16 cellular contexts compared by ENCODE assay signal in the genomic region with DNA sequence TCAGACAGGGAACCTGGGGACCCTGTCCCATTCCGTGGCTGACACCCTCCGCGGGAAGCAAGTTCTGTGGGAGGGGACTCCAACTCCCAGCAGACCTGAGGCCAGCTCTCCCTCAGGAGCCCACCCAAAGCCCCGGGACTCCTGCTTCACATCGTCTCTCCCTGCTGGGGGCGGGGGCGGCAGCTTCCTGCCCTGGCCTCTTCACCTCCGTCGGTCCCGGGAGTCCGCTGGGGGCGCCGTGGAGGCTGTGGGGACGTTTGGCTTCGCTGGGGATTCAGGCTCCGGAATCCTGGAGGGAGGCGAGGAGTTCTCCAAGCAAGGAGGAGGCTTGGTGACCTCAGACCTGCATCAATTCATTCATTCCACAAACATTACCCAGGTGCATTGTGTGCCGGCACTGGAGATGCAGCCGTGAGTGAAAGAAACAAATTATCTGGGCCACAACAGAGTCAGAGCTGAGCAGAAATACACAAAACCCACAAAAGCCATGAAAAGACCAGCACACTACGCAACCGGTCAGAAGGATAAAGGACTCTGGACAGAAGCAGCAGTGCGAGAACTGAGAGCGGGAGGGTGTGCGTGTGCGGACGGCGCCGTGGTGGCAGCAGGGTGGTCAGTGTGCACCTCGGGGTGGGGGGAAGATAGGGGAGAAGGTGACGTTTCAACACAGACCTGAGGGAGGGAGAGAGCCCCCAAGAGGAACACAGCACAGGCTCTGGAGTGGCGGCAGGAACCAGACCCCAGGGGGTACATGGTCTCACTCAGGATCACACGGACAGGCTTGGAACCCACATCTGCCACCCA. TPM values are rescaled to one million over a fixed set of nuclear protein-coding genes. Genes with fewer than 3 reads are reported as not detected.
A peak's percentile ranks its signal among the peaks of the same experiment; 100 is the strongest.
DNase-seq lines count a peak whose midpoint lies in the region; ATAC-seq, FAIRE-seq and TF ChIP-seq lines count a peak whose summit lies in the region.
"Had no signal": no experiment of that assay in that cellular context is flagged by ENCODE, and none has a peak within 500 bp of the region (broad histone marks: within the 10 kb centered on the region; RNA-seq: fewer than 3 reads in every experiment).

No MANE protein-coding gene starts in this region.

- H3K4me3 ChIP-seq in HUES6 (ENCODE audit: low read depth, low read length) = peak overlapping the region; percentile 12; the same call in 1 of the 2 replicates
- H3K4me3 ChIP-seq in bronchial epithelial cell (ENCODE audit: low read depth, low read length) = no peak overlapping the region
- no peak overlapping the region for H3K4me3 ChIP-seq in testis
- H3K4me3 ChIP-seq: HAP-1, SK-N-MC had no signal

- H3K4me1 ChIP-seq in HUES6 (ENCODE audit: control insufficient read depth, insufficient read depth, low read length) = peaks cover 29% of the 10 kb centered on the region
- peaks cover 19% of the 10 kb centered on the region for H3K4me1 ChIP-seq in testis
- H3K4me1 ChIP-seq: HAP-1 had no signal

- peak; percentile 85 for FAIRE-seq in bronchial epithelial cell (lab: Jason Lieb, UNC)
- FAIRE-seq: D721Med had no signal

- intact Hi-C loops in testis (cut with DNase I; ENCODE audit: low total_unique reads) = no loop called here

- TF ChIP-seq POLR2A in testis (IDR thresholded peaks at IDR 0.05) = no peak

- no peak for TF ChIP-seq CTCF in bronchial epithelial cell (IDR thresholded peaks at IDR 0.05; ENCODE audit: insufficient read depth, low read length, severe bottlenecking)
- no peak for TF ChIP-seq CTCF in testis (IDR thresholded peaks at IDR 0.05)

- ATAC-seq in GM21381 (IDR thresholded peaks at IDR 0.05; ENCODE audit: unreplicated experiment) = no peak

- WGBS in testis, 2 donors = 77 to 79% methylated on average over 19 to 32 of the region's 32 CpGs

- H3K9ac ChIP-seq in HUES6 (ENCODE audit: low read length) = no peak overlapping the region

- no peak overlapping the region for H3K27ac ChIP-seq in HUES6 (ENCODE audit: low read depth, low read length)
- no peak overlapping the region for H3K27ac ChIP-seq in testis
- H3K27ac ChIP-seq: SK-N-MC had no signal

- H3K27me3 ChIP-seq in HUES6 (ENCODE audit: control insufficient read depth, insufficient read depth, low read length) (no peaks in the 10 kb centered on the region), bronchial epithelial cell (ENCODE audit: control insufficient read depth, insufficient read depth, low read length) (no peaks in the 10 kb centered on the region), testis (no peaks in the 10 kb centered on the region)

- peaks cover 8% of the 10 kb centered on the region for H3K36me3 ChIP-seq in HUES6 (ENCODE audit: control insufficient read depth, insufficient read depth, low read length)
- peaks cover 25% of the 10 kb centered on the region for H3K36me3 ChIP-seq in bronchial epithelial cell (ENCODE audit: control insufficient read depth, insufficient read depth, low read length)
- no peaks in the 10 kb centered on the region for H3K36me3 ChIP-seq in testis (ENCODE audit: low read depth, missing control alignments)

- no peak for DNase-seq in bronchial epithelial cell (ENCODE audit: low read depth)
- peak; percentile 92 for DNase-seq in islet precursor cell
- DNase-seq in testis = peak; percentile 13
- DNase-seq in H4 (ENCODE audit: low spot score) = no peak
- no peak for DNase-seq in DMS153 treated with DMSO at 0.1 percent for 48 hours (lab: John Stamatoyannopoulos, UW; ENCODE audit: unreplicated experiment)
- DNase-seq: ACHN; CD4-positive, alpha-beta T cell; NCI-H1048; NCI-H226; NCI-H526 had no signal

- H3K9me3 ChIP-seq in HUES6 (ENCODE audit: control insufficient read depth, insufficient read depth, low read depth, low read length) (no peaks in the 10 kb centered on the region), testis (no peaks in the 10 kb centered on the region)
- H3K9me3 ChIP-seq: HAP-1 had no signal

RNA-seq across cellular contexts. Expression of a gene that starts 19.0 kb away (rescaled TPM):
- 117 and 308 TPM in 2 replicates for total RNA-seq in bronchial epithelial cell
- 1 to 10 TPM; 3.4 to 3.6 TPM for total RNA-seq in testis
- 13.3 TPM for polyA plus RNA-seq in testis (ENCODE audit: insufficient read depth, low read depth, low replicate concordance)
- 2.2 and 4.3 TPM in 2 replicates for total RNA-seq in H4 (2014; rRNA removed; shearing (Covaris generic))

RNA-seq across cellular contexts. Expression of a gene that starts 22.8 kb away (rescaled TPM):
- total RNA-seq in bronchial epithelial cell (22.9 and 25.6 TPM in 2 replicates), testis (100 to 1,000 TPM; 184 to 206 TPM)
- polyA plus RNA-seq in testis (ENCODE audit: insufficient read depth, low read depth, low replicate concordance) = 220 TPM
- total RNA-seq in H4 (2014; rRNA removed; shearing (Covaris generic)) = 18.0 and 26.4 TPM in 2 replicates

RNA-seq across cellular contexts. Expression of a gene that starts 31.7 kb away (rescaled TPM):
- total RNA-seq in bronchial epithelial cell (23.7 and 37.0 TPM in 2 replicates), testis (10 to 100 TPM; 22.5 to 24.3 TPM)
- 13.9 TPM for polyA plus RNA-seq in testis (ENCODE audit: insufficient read depth, low read depth, low replicate concordance)
- total RNA-seq in H4 (2014; rRNA removed; shearing (Covaris generic)) = 18.1 and 43.0 TPM in 2 replicates

RNA-seq across cellular contexts. Expression of a gene that starts 54.3 kb away (rescaled TPM):
- total RNA-seq in bronchial epithelial cell (65.0 and 151 TPM in 2 replicates), testis (10 to 100 TPM; 13.0 to 14.5 TPM)
- 84.0 TPM for polyA plus RNA-seq in testis (ENCODE audit: insufficient read depth, low read depth, low replicate concordance)
- 300 and 334 TPM in 2 replicates for total RNA-seq in H4 (2014; rRNA removed; shearing (Covaris generic))
- total RNA-seq: CD4-positive, alpha-beta T cell had no signal

RNA-seq across cellular contexts. Expression of a gene that starts 56.6 kb away (rescaled TPM):
- not detected in 2 replicates for total RNA-seq in bronchial epithelial cell
- 1 to 10 TPM; 1.1 to 3.2 TPM for total RNA-seq in testis
- polyA plus RNA-seq in testis (ENCODE audit: insufficient read depth, low read depth, low replicate concordance) = 5.3 TPM
- not detected in 2 replicates for total RNA-seq in H4 (2014; rRNA removed; shearing (Covaris generic))
- total RNA-seq: M059J had no signal

Comparison
In these comparisons a context has a peak if more than half of its experiments do, and no peak if none do; other contexts are left out.
1. DNase-seq: peak in islet precursor cell (single experiment) and testis (single experiment); none in bronchial epithelial cell (single experiment), H4 (single experiment) and DMS153 treated with DMSO at 0.1 percent for 48 hours (single experiment).
2. RNA of a gene that starts 19.0 kb away (total RNA-seq): 117 to 308 TPM in bronchial epithelial cell; 3.4 to 3.6 TPM in testis and 2.2 to 4.3 TPM in H4; every median in the first group is over 10 times any median in the second.